In the genomic region with DNA sequence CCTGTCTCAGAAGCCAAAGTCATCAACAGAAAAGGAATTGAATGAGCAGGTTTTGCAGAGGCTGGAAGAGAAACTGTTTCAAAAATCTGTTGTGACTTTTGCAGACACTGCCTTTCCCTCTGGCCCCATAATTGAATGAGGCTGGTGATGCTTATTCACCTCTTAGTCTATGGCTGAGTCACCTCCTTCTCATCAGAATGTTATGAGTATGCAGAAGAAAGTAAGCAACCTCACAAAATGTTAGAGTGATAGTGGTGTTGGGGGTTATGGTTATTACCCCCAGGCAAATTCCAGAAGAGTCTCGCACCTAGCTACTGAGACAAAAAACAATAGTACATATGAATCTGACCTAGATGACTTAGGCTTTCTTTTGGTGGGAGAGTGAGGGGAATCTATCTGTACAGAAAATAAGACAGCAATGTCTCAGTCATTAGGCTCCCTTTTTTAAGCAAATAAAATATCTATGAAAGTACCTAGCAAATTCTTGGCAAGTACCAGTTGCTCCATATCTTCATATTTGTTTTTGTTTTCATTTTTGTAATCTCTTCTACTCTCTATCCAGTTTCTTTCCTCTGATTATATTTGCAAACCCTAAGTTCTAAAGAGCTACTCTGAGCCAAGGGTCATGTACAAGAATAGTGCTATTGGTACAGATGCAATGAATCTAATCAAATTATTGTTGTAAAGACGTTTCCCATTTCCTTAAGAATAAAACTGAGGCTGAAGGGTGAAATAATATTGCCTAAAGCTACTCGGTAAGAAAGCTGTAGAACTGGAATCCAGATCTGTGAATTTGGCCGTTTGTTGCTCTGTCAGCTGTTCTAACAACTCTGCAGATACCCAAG, we compare ENCODE assay signal across 16 cellular contexts.
DNase-seq lines count a peak whose midpoint lies in the region; ATAC-seq, FAIRE-seq and TF ChIP-seq lines count a peak whose summit lies in the region.
"Had no signal": no experiment of that assay in that cellular context is flagged by ENCODE, and none has a peak within 500 bp of the region (broad histone marks: within the 10 kb centered on the region; RNA-seq: fewer than 3 reads in every experiment).

No MANE protein-coding gene starts in this region.

- no peaks in the 10 kb centered on the region for H3K9me3 ChIP-seq in endothelial cell of umbilical vein (replicated peaks; ENCODE audit: control insufficient read depth, insufficient read depth, low read length)
- H3K9me3 ChIP-seq: Peyer's patch had no signal

- POLR2A ChIA-PET in endothelial cell of umbilical vein (lab: Charles Lee), result no interaction called here

- H3K9me3 Mint-ChIP-seq in osteocyte (ENCODE audit: unreplicated experiment), result peaks cover 6% of the 10 kb centered on the region

- H3K27me3 Mint-ChIP-seq in osteocyte (ENCODE audit: unreplicated experiment), result no peaks in the 10 kb centered on the region

- no peak overlapping the region for H3K4me3 ChIP-seq in endothelial cell of umbilical vein (replicated peaks in 1 of 3; ENCODE audit: insufficient read depth in 1 of 3, low read depth in 1 of 3, low read length in 3 of 3)
- H3K4me3 ChIP-seq: Peyer's patch had no signal

- peak overlapping the region; percentile 89 for H3K27ac Mint-ChIP-seq in osteocyte (ENCODE audit: unreplicated experiment)
- H3K27ac Mint-ChIP-seq: activated naive CD4-positive, alpha-beta T cell treated with anti-CD3 and anti-CD28 coated beads, Interleukin-2, amount 50 U/mL, for 24 hours; IgD-negative memory B cell; natural killer cell had no signal

- intact Hi-C loops in endothelial cell of umbilical vein (cut with micrococcal nuclease), result no loop called here

- CTCF ChIA-PET in endothelial cell of umbilical vein (lab: Charles Lee), result no interaction called here

- no peak overlapping the region for H3K4me2 ChIP-seq in endothelial cell of umbilical vein (ENCODE audit: insufficient read depth, low read length)

- no peak overlapping the region for H3K27ac ChIP-seq in endothelial cell of umbilical vein (ENCODE audit: insufficient read depth, low read depth, low read length)
- H3K27ac ChIP-seq: Peyer's patch had no signal

- dilution Hi-C loops in endothelial cell of umbilical vein (cut with MboI; ENCODE audit: extremely low pct_ligation_motif_present, low sequenced_read_pairs), result no loop called here

- TF ChIP-seq POLR2A in endothelial cell of umbilical vein (IDR thresholded peaks at IDR 0.05; ENCODE audit: low read depth, low read length), result no peak
- TF ChIP-seq POLR2A in erythroblast (IDR thresholded peaks at IDR 0.05; ENCODE audit: low read length), result no peak

- TF ChIP-seq CTCF in endothelial cell of umbilical vein (IDR thresholded peaks at IDR 0.05; ENCODE audit: extremely low read depth in 1 of 2, insufficient read depth in 1 of 2, low read depth in 1 of 2, low read length in 2 of 2) (no peak), osteocyte (IDR thresholded peaks at IDR 0.05) (no peak)

- H3K36me3 Mint-ChIP-seq in osteocyte (ENCODE audit: unreplicated experiment), result peaks cover 5% of the 10 kb centered on the region
- H3K36me3 Mint-ChIP-seq: activated naive CD4-positive, alpha-beta T cell treated with anti-CD3 and anti-CD28 coated beads, Interleukin-2, amount 50 U/mL, for 24 hours; natural killer cell had no signal

- H3K4me3 Mint-ChIP-seq in osteocyte (ENCODE audit: unreplicated experiment), result no peak overlapping the region
- H3K4me3 Mint-ChIP-seq: activated naive CD4-positive, alpha-beta T cell treated with anti-CD3 and anti-CD28 coated beads, Interleukin-2, amount 50 U/mL, for 24 hours; IgD-negative memory B cell; natural killer cell had no signal

- FAIRE-seq in RCC 7860 (lab: Jason Lieb, UNC) (peak; percentile 94), endothelial cell of umbilical vein (lab: Jason Lieb, UNC) (no peak)
- FAIRE-seq: small intestine had no signal

- peaks cover 41% of the 10 kb centered on the region for H3K4me1 Mint-ChIP-seq in osteocyte (ENCODE audit: unreplicated experiment)
- H3K4me1 Mint-ChIP-seq: activated naive CD4-positive, alpha-beta T cell treated with anti-CD3 and anti-CD28 coated beads, Interleukin-2, amount 50 U/mL, for 24 hours; natural killer cell had no signal

- H3K27me3 ChIP-seq in endothelial cell of umbilical vein (ENCODE audit: control insufficient read depth in 2 of 2, insufficient read depth in 2 of 2, low read length in 2 of 2), result no peaks in the 10 kb centered on the region
- H3K27me3 ChIP-seq: Peyer's patch had no signal

- H2AFZ ChIP-seq in endothelial cell of umbilical vein (ENCODE audit: low read depth, low read length), result no peak overlapping the region

- DNase-seq in ELR (ENCODE audit: low read depth), result peak; percentile 99
- DNase-seq in RCC 7860 (ENCODE audit: low spot score), result peak; percentile 98
- no peak for DNase-seq in endothelial cell of umbilical vein (ENCODE audit: low read depth, low spot score)
- no peak for DNase-seq in osteocyte (ENCODE audit: extremely low spot score, unreplicated experiment)
- no peak for DNase-seq in superior temporal gyrus (ENCODE audit: extremely low spot score)
- no peak for DNase-seq in erythroblast (lab: John Stamatoyannopoulos, UW)
- DNase-seq: DMS79 treated with DMSO at 0.1 percent for 48 hours; effector memory CD4-positive, alpha-beta T cell; natural killer cell; NCI-H2081 treated with DMSO at 0.1 percent for 48 hours; Peyer's patch; small intestine had no signal

- H3K36me3 ChIP-seq in endothelial cell of umbilical vein (ENCODE audit: control insufficient read depth in 2 of 2, extremely low read depth in 1 of 2, insufficient read depth in 2 of 2, low read length in 2 of 2), result no peaks in the 10 kb centered on the region
- H3K36me3 ChIP-seq: Peyer's patch had no signal

- no peak overlapping the region for H3K9ac ChIP-seq in endothelial cell of umbilical vein (replicated peaks; ENCODE audit: extremely low read depth, insufficient read depth, low read length)

- H3K9me1 ChIP-seq in endothelial cell of umbilical vein (replicated peaks; ENCODE audit: control insufficient read depth, extremely low read depth, insufficient read depth, low read length), result no peaks in the 10 kb centered on the region

- H3K4me1 ChIP-seq in endothelial cell of umbilical vein (ENCODE audit: control insufficient read depth, extremely low read depth, insufficient read depth, low read length), result no peaks in the 10 kb centered on the region
- H3K4me1 ChIP-seq: Peyer's patch had no signal

- H3K79me2 ChIP-seq in endothelial cell of umbilical vein (ENCODE audit: control insufficient read depth, insufficient read depth, low read length), result no peaks in the 10 kb centered on the region

- no peaks in the 10 kb centered on the region for H4K20me1 ChIP-seq in endothelial cell of umbilical vein (replicated peaks; ENCODE audit: control insufficient read depth, extremely low read depth, insufficient read depth, low read length)

- ATAC-seq in GM19397 (IDR thresholded peaks at IDR 0.05; ENCODE audit: unreplicated experiment) (no peak), HG02588 (IDR thresholded peaks at IDR 0.05; ENCODE audit: unreplicated experiment) (no peak)
- ATAC-seq: natural killer cell had no signal

- no TSS peak for BruUV-seq in endothelial cell of umbilical vein (replicated peaks; lab: Mats Ljungman, UMichigan)

TF ChIP-seq in endothelial cell of umbilical vein, 7 proteins besides CTCF, POLR2A, EP300 and RAD21:
- no peak for TF ChIP-seq EZH2 (IDR thresholded peaks at IDR 0.05; ENCODE audit: borderline replicate concordance, low read depth, low read length, severe bottlenecking)
- peak; percentile 6 for TF ChIP-seq FOS (IDR thresholded peaks at IDR 0.05; ENCODE audit: borderline replicate concordance, insufficient read depth, low read length)
TF ChIP-seq in endothelial cell of umbilical vein: peak in this region for 1.

Comparison
In these comparisons a context has a peak if more than half of its experiments do, and no peak if none do; other contexts are left out.
1. DNase-seq: peak in ELR (single experiment) and RCC 7860 (single experiment); none in endothelial cell of umbilical vein (single experiment), osteocyte (single experiment), superior temporal gyrus (single experiment) and erythroblast (0 of 2).